11 cellular contexts compared by ENCODE assay signal in genomic region chr6:155782320-155782730, GRCh38.
DNase-seq lines count a peak whose midpoint lies in the region; ATAC-seq and TF ChIP-seq lines count a peak whose summit lies in the region.
"Had no signal": no experiment of that assay in that cellular context is flagged by ENCODE, and none has a peak within 500 bp of the region (broad histone marks: within the 10 kb centered on the region; RNA-seq: fewer than 3 reads in every experiment).

No MANE protein-coding gene starts in this region.

- no peak overlapping the region for H3K4me3 ChIP-seq in left ventricle myocardium inferior
- H3K4me3 ChIP-seq in adrenal gland, result no peak overlapping the region
- H3K4me3 ChIP-seq in hepatocyte, result no peak overlapping the region
- H3K4me3 ChIP-seq in GM23338, result no peak overlapping the region

- no peaks in the 10 kb centered on the region for H3K36me3 ChIP-seq in left ventricle myocardium inferior
- H3K36me3 ChIP-seq in adrenal gland (replicated peaks in 1 of 2), result no peaks in the 10 kb centered on the region
- H3K36me3 ChIP-seq in hepatocyte (replicated peaks; ENCODE audit: insufficient read depth, low read depth), result no peaks in the 10 kb centered on the region
- H3K36me3 ChIP-seq in GM23338 (ENCODE audit: insufficient read depth), result no peaks in the 10 kb centered on the region

- no peak overlapping the region; the same call in 1 of the 2 replicates for H3K27ac Mint-ChIP-seq in GM23338
- H3K27ac Mint-ChIP-seq: activated CD4-positive, alpha-beta memory T cell treated with anti-CD3 and anti-CD28 coated beads, Interleukin-2, amount 10 ng/mL, durations not matched to agents 7 days and 5 days; CD4-positive, CD25-positive, alpha-beta regulatory T cell; progenitor cell of endocrine pancreas had no signal

- no peak for TF ChIP-seq CTCF in left ventricle myocardium inferior (IDR thresholded peaks at IDR 0.05; ENCODE audit: borderline replicate concordance)
- no peak for TF ChIP-seq CTCF in adrenal gland (IDR thresholded peaks at IDR 0.05)
- TF ChIP-seq CTCF in hepatocyte (IDR thresholded peaks at IDR 0.05; ENCODE audit: poor library complexity), result no peak
- no peak for TF ChIP-seq CTCF in GM23338 (conservative IDR thresholded peaks at IDR 0.05; ENCODE audit: low read depth in 2 of 2)

- H3K4me1 Mint-ChIP-seq in GM23338, result no peaks in the 10 kb centered on the region
- H3K4me1 Mint-ChIP-seq: activated CD4-positive, alpha-beta memory T cell treated with anti-CD3 and anti-CD28 coated beads, Interleukin-2, amount 10 ng/mL, durations not matched to agents 7 days and 5 days; CD4-positive, CD25-positive, alpha-beta regulatory T cell had no signal

- intact Hi-C loops in left cardiac atrium (cut with DNase I) (no loop called here), left ventricle myocardium inferior (cut with micrococcal nuclease) (no loop called here), adrenal gland (cut with DNase I) (no loop called here)

- H4K20me1 ChIP-seq in hepatocyte (ENCODE audit: insufficient read depth, poor library complexity, severe bottlenecking) (no peaks in the 10 kb centered on the region), GM23338 (replicated peaks; ENCODE audit: insufficient read depth) (no peaks in the 10 kb centered on the region)

- H3K27ac ChIP-seq in left ventricle myocardium inferior (replicated peaks), result no peak overlapping the region
- peak overlapping the region in 2 of 5 donors; percentile 24 to 43 for H3K27ac ChIP-seq in adrenal gland
- H3K27ac ChIP-seq in hepatocyte, result peak overlapping the region; percentile 79
- no peak overlapping the region for H3K27ac ChIP-seq in GM23338 (ENCODE audit: low read depth)

- H3K79me2 ChIP-seq in hepatocyte (no peaks in the 10 kb centered on the region), GM23338 (replicated peaks; ENCODE audit: insufficient read depth) (no peaks in the 10 kb centered on the region)

- peak; percentile 8 to 92 for ATAC-seq in left cardiac atrium
- ATAC-seq in GM23338, result no peak
- no peak for ATAC-seq in HG03442 (IDR thresholded peaks at IDR 0.05; ENCODE audit: unreplicated experiment)

- TF ChIP-seq POLR2A in adrenal gland (IDR thresholded peaks at IDR 0.05), result no peak

- H3K4me2 ChIP-seq in hepatocyte, result peak overlapping the region; percentile 4
- H3K4me2 ChIP-seq in GM23338, result no peak overlapping the region

- no peaks in the 10 kb centered on the region for H3K27me3 Mint-ChIP-seq in GM23338 (ENCODE audit: insufficient read depth, low read depth, poor library complexity)
- H3K27me3 Mint-ChIP-seq: activated CD4-positive, alpha-beta memory T cell treated with anti-CD3 and anti-CD28 coated beads, Interleukin-2, amount 10 ng/mL, durations not matched to agents 7 days and 5 days; progenitor cell of endocrine pancreas had no signal

- H3K4me1 ChIP-seq in left ventricle myocardium inferior (no peaks in the 10 kb centered on the region), adrenal gland (replicated peaks in 1 of 2) (peaks cover 0 to 11% of the 10 kb centered on the region in 2 donors), hepatocyte (ENCODE audit: insufficient read depth) (peaks cover 3% of the 10 kb centered on the region), GM23338 (ENCODE audit: insufficient read depth) (no peaks in the 10 kb centered on the region)

- H3K9me2 ChIP-seq in hepatocyte (replicated peaks; ENCODE audit: insufficient read depth), result no peaks in the 10 kb centered on the region
- no peaks in the 10 kb centered on the region for H3K9me2 ChIP-seq in GM23338 (ENCODE audit: insufficient read depth)

- H3K9me3 ChIP-seq in left ventricle myocardium inferior (replicated peaks) (no peaks in the 10 kb centered on the region), adrenal gland (replicated peaks in 1 of 3) (no peaks in the 10 kb centered on the region), hepatocyte (ENCODE audit: low read depth) (no peaks in the 10 kb centered on the region)

- no peak overlapping the region for H3K4me3 Mint-ChIP-seq in GM23338
- H3K4me3 Mint-ChIP-seq: activated CD4-positive, alpha-beta memory T cell treated with anti-CD3 and anti-CD28 coated beads, Interleukin-2, amount 10 ng/mL, durations not matched to agents 7 days and 5 days; CD4-positive, CD25-positive, alpha-beta regulatory T cell had no signal

- H3F3A ChIP-seq in GM23338 (replicated peaks; ENCODE audit: low read depth), result no peaks in the 10 kb centered on the region

- no peaks in the 10 kb centered on the region for H3K27me3 ChIP-seq in left ventricle myocardium inferior (ENCODE audit: low read depth)
- H3K27me3 ChIP-seq in adrenal gland, result no peaks in the 10 kb centered on the region
- H3K27me3 ChIP-seq in hepatocyte, result no peaks in the 10 kb centered on the region
- no peaks in the 10 kb centered on the region for H3K27me3 ChIP-seq in GM23338 (ENCODE audit: insufficient read depth)

- H2AFZ ChIP-seq in hepatocyte (no peak overlapping the region), GM23338 (no peak overlapping the region)

- H3K36me3 Mint-ChIP-seq in GM23338 (ENCODE audit: low read depth), result peaks cover 9% of the 10 kb centered on the region

- DNase-seq in left cardiac atrium (no peak), left ventricle myocardium inferior (no peak), adrenal gland (peak in 5 of 7 donors; percentile 2 to 30 (median 19)), hepatocyte (ENCODE audit: low spot score) (peak; percentile 44), cerebellar cortex (ENCODE audit: low spot score) (no peak), NCI-H82 (lab: John Stamatoyannopoulos, UW) (no peak), GM23338 (ENCODE audit: low spot score) (no peak)
- DNase-seq: activated CD4-positive, alpha-beta memory T cell treated with anti-CD3 and anti-CD28 coated beads, Interleukin-2, amount 10 ng/mL, durations not matched to agents 7 days and 5 days; CD4-positive, CD25-positive, alpha-beta regulatory T cell had no signal

- peaks cover 15% of the 10 kb centered on the region for H3K9me3 Mint-ChIP-seq in GM23338
- H3K9me3 Mint-ChIP-seq: activated CD4-positive, alpha-beta memory T cell treated with anti-CD3 and anti-CD28 coated beads, Interleukin-2, amount 10 ng/mL, durations not matched to agents 7 days and 5 days had no signal

TF ChIP-seq in GM23338, 12 proteins besides CTCF, POLR2A, EP300 and RAD21 (continues in another document):
- TF ChIP-seq ZNF462 (CRISPR knock-in tag; IDR thresholded peaks at IDR 0.05), result no peak
- no peak for TF ChIP-seq POLR2AphosphoS5 (IDR thresholded peaks at IDR 0.05; ENCODE audit: low read depth)

Comparison
In these comparisons a context has a peak if more than half of its experiments do, and no peak if none do; other contexts are left out.
1. ATAC-seq: peak in left cardiac atrium (2 of 2); none in GM23338 (single experiment) and HG03442 (single experiment).
2. DNase-seq: peak in adrenal gland (5 of 7) and hepatocyte (single experiment); none in left cardiac atrium (single experiment), left ventricle myocardium inferior (single experiment), cerebellar cortex (single experiment), NCI-H82 (single experiment) and GM23338 (single experiment).